7 cellular contexts compared by ENCODE assay signal in genomic region chr1:19250629-19251304, GRCh38. TPM values are rescaled to one million over a fixed set of nuclear protein-coding genes. Genes with fewer than 3 reads are reported as not detected.
DNase-seq lines count a peak whose midpoint lies in the region; ATAC-seq and TF ChIP-seq lines count a peak whose summit lies in the region.

No MANE protein-coding gene starts in this region.

- CTCF ChIA-PET in HCT116 (lab: Charles Lee) (no interaction called here), T-cell (lab: Charles Lee) (no interaction called here)

- peak overlapping the region; percentile 92 to 96 for H3K27ac Mint-ChIP-seq in T-cell

- BruUV-seq in HCT116 (replicated peaks; lab: Mats Ljungman, UMichigan): TSS peak; percentile 83

- peak overlapping the region; percentile 84 for H3K4me2 ChIP-seq in HCT116 (ENCODE audit: low read length)

- H3K36me3 ChIP-seq in HCT116 (ENCODE audit: control insufficient read depth in 1 of 2, insufficient read depth in 2 of 2, low read length in 2 of 2) (peaks cover 6 to 22% of the 10 kb centered on the region in 2 experiments; a peak in 3 of 4 replicates), skeletal muscle tissue (ENCODE audit: control insufficient read depth in 3 of 3, insufficient read depth in 3 of 3, low read length in 3 of 3) (peaks cover 4 to 9% (median 6%) of the 10 kb centered on the region in 3 donors)

- H3K9me3 ChIP-seq in HCT116 (ENCODE audit: control insufficient read depth in 1 of 2, insufficient read depth in 1 of 2, low read depth in 1 of 2, low read length in 2 of 2) (no peaks in the 10 kb centered on the region), skeletal muscle tissue (ENCODE audit: control insufficient read depth in 3 of 3, low read length in 3 of 3) (no peaks in the 10 kb centered on the region)

- no peaks in the 10 kb centered on the region for H3K9me3 Mint-ChIP-seq in T-cell

- ATAC-seq in HCT116: peak; percentile 6; the same call in 1 of the 2 replicates
- no peak for ATAC-seq in T-cell (replicated peaks in 1 of 4)
- no peak for ATAC-seq in HG02973 (IDR thresholded peaks at IDR 0.05; ENCODE audit: unreplicated experiment)
- no peak for ATAC-seq in GM19023 (IDR thresholded peaks at IDR 0.05; ENCODE audit: unreplicated experiment)

- no peaks in the 10 kb centered on the region for H3K9me2 ChIP-seq in HCT116 (ENCODE audit: insufficient read depth)

- peaks cover 4% of the 10 kb centered on the region for H3K36me3 Mint-ChIP-seq in T-cell

- H3K27ac ChIP-seq in HCT116 (ENCODE audit: low read depth, low read length) (peak overlapping the region; percentile 98), skeletal muscle tissue (ENCODE audit: low read depth, low read length) (peak overlapping the region; percentile 93)

- H3K4me3 Mint-ChIP-seq in T-cell: peak overlapping the region; percentile 93

- TF ChIP-seq RAD21 in HCT116 (IDR thresholded peaks at IDR 0.05; ENCODE audit: low read depth): no peak

- H3K27me3 ChIP-seq in HCT116 (ENCODE audit: insufficient read depth, low read length): no peaks in the 10 kb centered on the region
- H3K27me3 ChIP-seq in skeletal muscle tissue (ENCODE audit: control insufficient read depth in 3 of 3, insufficient read depth in 3 of 3, low read length in 3 of 3): no peaks in the 10 kb centered on the region

- peaks cover 17% of the 10 kb centered on the region; the same call in 1 of the 2 replicates for H4K20me1 ChIP-seq in HCT116 (ENCODE audit: insufficient read depth)

- H3K79me2 ChIP-seq in HCT116 (ENCODE audit: insufficient read depth, low read length): peaks cover 100% of the 10 kb centered on the region

- intact Hi-C loops in HCT116 (cut with micrococcal nuclease): loop anchor here (5.0 kb wide), 1 partner anchor 397 kb away; no protein-coding TSS in a partner anchor

- no peaks in the 10 kb centered on the region for H3K27me3 Mint-ChIP-seq in T-cell

- H3K9ac ChIP-seq in HCT116 (ENCODE audit: low read length): peak overlapping the region; percentile 97
- H3K9ac ChIP-seq in skeletal muscle tissue (ENCODE audit: low read depth in 1 of 3, low read length in 3 of 3): peak overlapping the region; percentile 71 to 97 (median 94)

- POLR2A ChIA-PET in HCT116 (lab: Charles Lee): interaction anchor here (1.0 to 1.6 kb wide), 2 partner anchors 11 to 38 kb away, joined by 3 to 7 read pairs; no protein-coding TSS in a partner anchor
- POLR2A ChIA-PET in T-cell (lab: Charles Lee): no interaction called here

- H3K4me3 ChIP-seq in HCT116 (replicated peaks in 1 of 2; ENCODE audit: low read depth in 1 of 2, low read length in 2 of 2): peak overlapping the region; percentile 100
- H3K4me3 ChIP-seq in fibroblast of the aortic adventitia (ENCODE audit: low read depth, low read length): peak overlapping the region; percentile 99
- peak overlapping the region; percentile 94 to 99 (median 98) for H3K4me3 ChIP-seq in skeletal muscle tissue (ENCODE audit: low read length in 3 of 3)

- H2AFZ ChIP-seq in HCT116 (ENCODE audit: low read depth, low read length, poor library complexity, severe bottlenecking): peak overlapping the region; percentile 18

- H3K4me1 Mint-ChIP-seq in T-cell: peaks cover 27 to 38% (median 37%) of the 10 kb centered on the region in 3 donors

- TF ChIP-seq POLR2A in HCT116 (IDR thresholded peaks at IDR 0.05; ENCODE audit: borderline replicate concordance, extremely low read depth, insufficient read depth, insufficient read length): no peak

- peaks cover 17 to 22% of the 10 kb centered on the region in 2 experiments for H3K4me1 ChIP-seq in HCT116 (ENCODE audit: control insufficient read depth in 1 of 2, insufficient read depth in 2 of 2, low read length in 2 of 2)
- peaks cover 27 to 33% (median 31%) of the 10 kb centered on the region in 3 donors for H3K4me1 ChIP-seq in skeletal muscle tissue (ENCODE audit: control insufficient read depth in 3 of 3, insufficient read depth in 3 of 3, low read length in 3 of 3)

- TF ChIP-seq CTCF in HCT116 (IDR thresholded peaks at IDR 0.05 in 2 of 3, conservative IDR thresholded peaks at IDR 0.05 in 1 of 3; ENCODE audit: borderline replicate concordance in 1 of 3, insufficient read depth in 1 of 3, low read depth in 2 of 3, low read length in 2 of 3) (no peak), fibroblast of the aortic adventitia (IDR thresholded peaks at IDR 0.05; ENCODE audit: insufficient read depth, low read length) (no peak)

- DNase-seq in HCT116 (ENCODE audit: low read depth, low spot score) (no peak), T-cell (peak in 1 of 34 experiments; percentile 5), fibroblast of the aortic adventitia (ENCODE audit: low read depth) (no peak), DMS153 (lab: John Stamatoyannopoulos, UW) (no peak)

- RAD21 ChIA-PET in HCT116 (lab: Charles Lee; ENCODE audit: low non-redundant PET in 1 of 2, low total read pairs in 2 of 2, uncharacterized antibody in 2 of 2, unreplicated experiment in 2 of 2): no interaction called here

TF ChIP-seq in HCT116, 20 proteins besides CTCF, POLR2A, EP300 and RAD21:
- TF ChIP-seq SP1 (IDR thresholded peaks at IDR 0.05; ENCODE audit: low read depth) (no peak), CBX3 (IDR thresholded peaks at IDR 0.05; ENCODE audit: low read depth) (no peak), EZH2 (IDR thresholded peaks at IDR 0.05) (no peak), SRF (IDR thresholded peaks at IDR 0.05; ENCODE audit: low read depth) (no peak), ZNF274 (IDR thresholded peaks at IDR 0.05; ENCODE audit: low read depth, low read length) (no peak), ELF1 (IDR thresholded peaks at IDR 0.05; ENCODE audit: borderline replicate concordance, low read depth) (no peak), POLR2AphosphoS5 (IDR thresholded peaks at IDR 0.05; ENCODE audit: low read depth, low read length) (no peak), FOSL1 (IDR thresholded peaks at IDR 0.05; ENCODE audit: low read depth) (no peak), JUND (IDR thresholded peaks at IDR 0.05) (no peak), CEBPB (IDR thresholded peaks at IDR 0.05; ENCODE audit: low read depth) (no peak), ZFX (IDR thresholded peaks at IDR 0.05) (no peak), EGR1 (IDR thresholded peaks at IDR 0.05; ENCODE audit: low read depth) (no peak), SIN3A (IDR thresholded peaks at IDR 0.05; ENCODE audit: low read depth) (no peak), TCF7L2 (IDR thresholded peaks at IDR 0.05; ENCODE audit: borderline replicate concordance, extremely low read depth, insufficient read depth, insufficient read length) (no peak)

RNA-seq across cellular contexts. Expression of gene EMC1, which starts 0.6 kb away (rescaled TPM):
- total RNA-seq in HCT116 (2021; ENCODE audit: unreplicated experiment): 66.6 TPM
- polyA plus RNA-seq in HCT116 (2012): 58.0 and 62.6 TPM in 2 replicates
- 10 to 100 TPM; 31.5 to 38.0 (median 33.8) TPM for total RNA-seq in T-cell
- 46.2 and 48.0 TPM in 2 replicates for total RNA-seq in fibroblast of the aortic adventitia (ENCODE audit: low replicate concordance)
- total RNA-seq in skeletal muscle tissue: 36.5 TPM

RNA-seq across cellular contexts. Expression of gene MRTO4, which starts 0.8 kb away (rescaled TPM):
- 79.3 TPM for total RNA-seq in HCT116 (2021; ENCODE audit: unreplicated experiment)
- polyA plus RNA-seq in HCT116 (2012): 42.9 and 48.8 TPM in 2 replicates
- 10 to 100 TPM; 13.0 to 30.1 (median 23.4) TPM for total RNA-seq in T-cell
- 9.0 and 22.7 TPM in 2 replicates for total RNA-seq in fibroblast of the aortic adventitia (ENCODE audit: low replicate concordance)
- 20.4 TPM for total RNA-seq in skeletal muscle tissue

RNA-seq across cellular contexts. Expression of gene AKR7A3, which starts 37.8 kb away (rescaled TPM):
- total RNA-seq in HCT116 (2021; ENCODE audit: unreplicated experiment) (1.7 TPM), T-cell (1 to 10 TPM in 3 of 5 donors, under 1 TPM in 2; 0.82 to 2.8 (median 1.1) TPM), fibroblast of the aortic adventitia (ENCODE audit: low replicate concordance) (0.36 TPM in 1 of 2 replicates, not detected in the other), skeletal muscle tissue (0.52 TPM)
- 0.74 and 0.86 TPM in 2 replicates for polyA plus RNA-seq in HCT116 (2012)

RNA-seq across cellular contexts. Expression of gene UBR4, which starts 40.7 kb away (rescaled TPM):
- 107 TPM for total RNA-seq in HCT116 (2021; ENCODE audit: unreplicated experiment)
- 118 and 134 TPM in 2 replicates for polyA plus RNA-seq in HCT116 (2012)
- 100 to 1,000 TPM; 139 to 156 (median 147) TPM for total RNA-seq in T-cell
- 136 and 142 TPM in 2 replicates for total RNA-seq in fibroblast of the aortic adventitia (ENCODE audit: low replicate concordance)
- total RNA-seq in skeletal muscle tissue: 73.6 TPM
